32 cellular contexts compared by ENCODE assay signal in genomic region chr13:20652946-20653345, GRCh38. TPM values are rescaled to one million over a fixed set of nuclear protein-coding genes. Genes with fewer than 3 reads are reported as not detected.
"Had no signal": no experiment of that assay in that cellular context is flagged by ENCODE, and none has a peak within 500 bp of the region (broad histone marks: within the 10 kb centered on the region; RNA-seq: fewer than 3 reads in every experiment).

No MANE protein-coding gene starts in this region.

- H3K27me3 Mint-ChIP-seq: activated CD8-positive, alpha-beta T cell treated with anti-CD3 and anti-CD28 coated beads for 36 hours; activated naive CD8-positive, alpha-beta T cell treated with anti-CD3 and anti-CD28 coated beads for 36 hours; activated T-helper 17 cell treated with anti-CD3 and anti-CD28 coated beads, Interleukin-2, amount 50 U/mL, for 72 hours had no signal

- DNase-seq: activated CD4-positive, alpha-beta T cell treated with anti-CD3 and anti-CD28 coated beads, Interleukin-2, amount 10 ng/mL, durations not matched to agents 24 days and 14 days; activated CD4-positive, alpha-beta T cell treated with anti-CD3 and anti-CD28 coated beads, Interleukin-2, amount 50 U/mL, for 4 hours; activated CD8-positive, alpha-beta T cell treated with anti-CD3 and anti-CD28 coated beads for 36 hours; activated effector memory CD4-positive, alpha-beta T cell treated with anti-CD3 and anti-CD28 coated beads, Interleukin-2, amount 50 U/mL, for 16 hours; activated naive CD4-positive, alpha-beta T cell; activated naive CD4-positive, alpha-beta T cell treated with anti-CD3 and anti-CD28 coated beads, Interleukin-2, amount 50 U/mL, for 16 hours; activated naive CD8-positive, alpha-beta T cell treated with anti-CD3 and anti-CD28 coated beads for 36 hours; activated T-cell treated with anti-CD3 and anti-CD28 coated beads, Interleukin-2, amount 50 U/mL, for 1 hour; activated T-cell treated with anti-CD3 and anti-CD28 coated beads, Interleukin-2, amount 50 U/mL, for 72 hours; amniotic stem cell; aorta; Kasumi-1; KG1; MG63; NCI-H1092; NCI-H1436 treated with DMSO at 0.1 percent for 48 hours; NCI-H1694 treated with DMSO at 0.1 percent for 48 hours; NCI-H2029 treated with DMSO at 0.1 percent for 48 hours; NCI-H2107; NCI-H2171; NCI-H510A; NCI-H526; NCI-H748 treated with DMSO at 0.1 percent for 48 hours; NK-92 treated with Interleukin-12 subunit alpha and Interleukin-12 subunit beta, amount 100 ng/mL, for 24 hours; PC-9; SIG-M5 had no signal

- H3K9me3 Mint-ChIP-seq: activated CD4-positive, alpha-beta T cell treated with anti-CD3 and anti-CD28 coated beads, Interleukin-2, amount 10 ng/mL, durations not matched to agents 24 days and 14 days; activated CD8-positive, alpha-beta T cell treated with anti-CD3 and anti-CD28 coated beads for 36 hours; activated naive CD8-positive, alpha-beta T cell treated with anti-CD3 and anti-CD28 coated beads for 36 hours; activated T-cell treated with anti-CD3 and anti-CD28 coated beads, Interleukin-2, amount 50 U/mL, for 72 hours; activated T-helper 17 cell treated with anti-CD3 and anti-CD28 coated beads, Interleukin-2, amount 50 U/mL, for 72 hours; T-helper 2 cell treated with Interferon-gamma antibody and Interleukin-4, amounts not matched to agents 5 μg/mL and 100 μg/mL, for 36 hours had no signal

- H3K4me3 ChIP-seq: cardiac muscle cell, MG63, PC-9 had no signal

- H3K27me3 ChIP-seq: cardiac muscle cell, MG63 had no signal

- H3K36me3 ChIP-seq: MG63 had no signal

- ATAC-seq: activated CD8-positive, alpha-beta T cell treated with anti-CD3 and anti-CD28 coated beads for 36 hours; activated T-cell treated with anti-CD3 and anti-CD28 coated beads, Interleukin-2, amount 50 U/mL, for 72 hours; activated T-helper 17 cell treated with anti-CD3 and anti-CD28 coated beads, Interleukin-2, amount 50 U/mL, for 72 hours; Right ventricle myocardium inferior had no signal

- H3K27ac Mint-ChIP-seq: activated CD4-positive, alpha-beta T cell treated with anti-CD3 and anti-CD28 coated beads, Interleukin-2, amount 10 ng/mL, durations not matched to agents 24 days and 14 days; activated CD8-positive, alpha-beta T cell treated with anti-CD3 and anti-CD28 coated beads for 36 hours; activated naive CD8-positive, alpha-beta T cell treated with anti-CD3 and anti-CD28 coated beads for 36 hours; activated T-cell treated with anti-CD3 and anti-CD28 coated beads, Interleukin-2, amount 50 U/mL, for 72 hours; activated T-helper 17 cell treated with anti-CD3 and anti-CD28 coated beads, Interleukin-2, amount 50 U/mL, for 72 hours; T-helper 2 cell treated with Interferon-gamma antibody and Interleukin-4, amounts not matched to agents 5 μg/mL and 100 μg/mL, for 36 hours had no signal

- H3K4me1 Mint-ChIP-seq: activated CD4-positive, alpha-beta T cell treated with anti-CD3 and anti-CD28 coated beads, Interleukin-2, amount 10 ng/mL, durations not matched to agents 24 days and 14 days; activated naive CD8-positive, alpha-beta T cell treated with anti-CD3 and anti-CD28 coated beads for 36 hours; activated T-helper 17 cell treated with anti-CD3 and anti-CD28 coated beads, Interleukin-2, amount 50 U/mL, for 72 hours had no signal

- H3K36me3 Mint-ChIP-seq: activated naive CD8-positive, alpha-beta T cell treated with anti-CD3 and anti-CD28 coated beads for 36 hours had no signal

- H3K27ac ChIP-seq: cardiac muscle cell, PC-9, RWPE1 had no signal

- H3K4me3 Mint-ChIP-seq: activated CD4-positive, alpha-beta T cell treated with anti-CD3 and anti-CD28 coated beads, Interleukin-2, amount 10 ng/mL, durations not matched to agents 24 days and 14 days; activated CD8-positive, alpha-beta T cell treated with anti-CD3 and anti-CD28 coated beads for 36 hours; activated naive CD8-positive, alpha-beta T cell treated with anti-CD3 and anti-CD28 coated beads for 36 hours; activated T-cell treated with anti-CD3 and anti-CD28 coated beads, Interleukin-2, amount 50 U/mL, for 72 hours; activated T-helper 17 cell treated with anti-CD3 and anti-CD28 coated beads, Interleukin-2, amount 50 U/mL, for 72 hours; T-helper 2 cell treated with Interferon-gamma antibody and Interleukin-4, amounts not matched to agents 5 μg/mL and 100 μg/mL, for 36 hours had no signal

RNA-seq across cellular contexts. Expression of gene IL17D, which starts 50.6 kb away (rescaled TPM):
- total RNA-seq: activated CD4-positive, alpha-beta T cell treated with anti-CD3 and anti-CD28 coated beads, Interleukin-2, amount 10 ng/mL, durations not matched to agents 24 days and 14 days; T-helper 1 cell treated with Interleukin-12 subunit alpha and Interleukin-12 subunit beta and Interleukin-4 antibody, amounts not matched to agents 30 ng/mL and 1 ng/mL, for 36 hours had no signal
